ENCODE assay signal across 23 cellular contexts in genomic region chr6:134078166-134078565, GRCh38. TPM values are rescaled to one million over a fixed set of nuclear protein-coding genes. Genes with fewer than 3 reads are reported as not detected.
DNase-seq lines count a peak whose midpoint lies in the region; ATAC-seq, FAIRE-seq and TF ChIP-seq lines count a peak whose summit lies in the region.
"Had no signal": no experiment of that assay in that cellular context is flagged by ENCODE, and none has a peak within 500 bp of the region (broad histone marks: within the 10 kb centered on the region; RNA-seq: fewer than 3 reads in every experiment).

No MANE protein-coding gene starts in this region.

- peaks cover 0 to 13% of the 10 kb centered on the region in 2 experiments; a peak in 4 of 5 replicates for H3K4me1 ChIP-seq in K562 (replicated peaks in 1 of 2; ENCODE audit: control insufficient read depth in 2 of 2, insufficient read depth in 2 of 2, low read length in 2 of 2)
- H3K4me1 ChIP-seq in liver (ENCODE audit: control insufficient read depth in 4 of 4, insufficient read depth in 4 of 4, low read length in 3 of 4): no peaks in the 10 kb centered on the region
- H3K4me1 ChIP-seq in trophoblast cell (ENCODE audit: control insufficient read depth in 1 of 2, insufficient read depth in 2 of 2, low read length in 2 of 2): peaks cover 0 to 5% of the 10 kb centered on the region in 2 experiments
- H3K4me1 ChIP-seq in upper lobe of right lung: no peaks in the 10 kb centered on the region
- H3K4me1 ChIP-seq: A549 had no signal

- DNase-seq in K562 (ENCODE audit: extremely low read depth in 1 of 4, low spot score in 3 of 4): no peak
- DNase-seq in trophoblast cell: no peak
- no peak for DNase-seq in type B pancreatic cell (ENCODE audit: extremely low spot score, unreplicated experiment)
- DNase-seq in upper lobe of right lung: no peak
- DNase-seq: AML-193; Caco-2; Calu3; CD4-positive, alpha-beta T cell; CD8-positive, alpha-beta T cell; DMS79 treated with DMSO at 0.1 percent for 48 hours; GF-D8 had no signal

- TF ChIP-seq POLR2A in K562 (conservative IDR thresholded peaks at IDR 0.05): no peak

- ATAC-seq in K562 (no peak), HG03175 (IDR thresholded peaks at IDR 0.05; ENCODE audit: unreplicated experiment) (no peak), upper lobe of right lung (no peak), GM19455 (IDR thresholded peaks at IDR 0.05; ENCODE audit: unreplicated experiment) (no peak)
- ATAC-seq: A549; CD8-positive, alpha-beta T cell had no signal

- peak overlapping the region; percentile 42 for H2BK120ac ChIP-seq in trophoblast cell (ENCODE audit: insufficient read depth, low read length, poor library complexity)

- in situ Hi-C loops in K562 (cut with MboI): loop anchor here (25.0 kb wide), 2 partner anchors 916 to 1566 kb away; partner anchors contain the start of gene STX7

- no peak overlapping the region for H3K23ac ChIP-seq in trophoblast cell (ENCODE audit: low read length)

- H3K79me2 ChIP-seq in K562 (ENCODE audit: control insufficient read depth, insufficient read depth, low read length): no peaks in the 10 kb centered on the region
- no peaks in the 10 kb centered on the region for H3K79me2 ChIP-seq in trophoblast cell (ENCODE audit: control insufficient read depth, insufficient read depth, low read length, poor library complexity)

- peaks cover 3% of the 10 kb centered on the region for H3K79me1 ChIP-seq in trophoblast cell (ENCODE audit: low read length)

- no peak overlapping the region for H2AK5ac ChIP-seq in trophoblast cell (ENCODE audit: low read length)

- peak overlapping the region; percentile 21 for H4K8ac ChIP-seq in trophoblast cell (ENCODE audit: low read depth, low read length)

- H3K18ac ChIP-seq in trophoblast cell (ENCODE audit: low read length): no peak overlapping the region

- TF ChIP-seq EP300 in K562 (IDR thresholded peaks at IDR 0.05; ENCODE audit: low read length): no peak

- WGBS in K562 (ENCODE audit: insufficient coverage, low coverage, missing lambda C conversion rate): 15% methylated on average over 1 of the region's 1 CpG
- WGBS in liver: 53% methylated on average over 1 of the region's 1 CpG
- WGBS in trophoblast cell (ENCODE audit: extremely low coverage, insufficient coverage, insufficient read length): no CpG with 5 or more reads among the region's 1 CpG

- no peak overlapping the region for H3K14ac ChIP-seq in trophoblast cell (ENCODE audit: low read length)

- H2BK12ac ChIP-seq in trophoblast cell (ENCODE audit: low read length): no peak overlapping the region

- H3K36me3 Mint-ChIP-seq in type B pancreatic cell: peaks cover 4% of the 10 kb centered on the region
- H3K36me3 Mint-ChIP-seq: CD8-positive, alpha-beta T cell had no signal

- H3K9me3 ChIP-seq in K562 (replicated peaks; ENCODE audit: control insufficient read depth, insufficient read depth, low read depth, low read length): peaks cover 2% of the 10 kb centered on the region; the same call in 1 of the 2 replicates
- no peaks in the 10 kb centered on the region for H3K9me3 ChIP-seq in liver (ENCODE audit: control insufficient read depth in 4 of 4, low read length in 3 of 4)
- H3K9me3 ChIP-seq in trophoblast cell (ENCODE audit: insufficient read depth, low read depth, low read length): no peaks in the 10 kb centered on the region
- H3K9me3 ChIP-seq in upper lobe of right lung: no peaks in the 10 kb centered on the region
- H3K9me3 ChIP-seq: A549, Caco-2 had no signal

- H4K20me1 ChIP-seq in K562 (replicated peaks; ENCODE audit: control insufficient read depth, insufficient read depth, low read length): no peaks in the 10 kb centered on the region
- H4K20me1 ChIP-seq: BLaER1 treated with 17β-estradiol and CSF1 and Interleukin-3, amounts not matched to agents 10 nM and 100 nM had no signal

- intact Hi-C loops in K562 (cut with micrococcal nuclease): loop anchor here (5.0 kb wide), 1 partner anchor 156 kb away; no protein-coding TSS in a partner anchor
- intact Hi-C loops in upper lobe of right lung (cut with DNase I): no loop called here

- peak overlapping the region; percentile 35 for H4K91ac ChIP-seq in trophoblast cell (ENCODE audit: low read depth, low read length)

- H3K4me2 ChIP-seq in K562 (ENCODE audit: insufficient read depth, low read length): no peak overlapping the region
- no peak overlapping the region for H3K4me2 ChIP-seq in trophoblast cell (ENCODE audit: low read length)
- H3K4me2 ChIP-seq: A549 had no signal

- H3K27me3 Mint-ChIP-seq in type B pancreatic cell: no peaks in the 10 kb centered on the region
- H3K27me3 Mint-ChIP-seq: B cell; CD4-positive, alpha-beta T cell had no signal

- H3K4me3 ChIP-seq in K562: no peak overlapping the region
- H3K4me3 ChIP-seq in liver (ENCODE audit: low read depth in 1 of 3, low read length in 3 of 3): no peak overlapping the region
- H3K4me3 ChIP-seq in trophoblast cell (ENCODE audit: low read depth, low read length): no peak overlapping the region
- no peak overlapping the region for H3K4me3 ChIP-seq in upper lobe of right lung
- H3K4me3 ChIP-seq: A549; BLaER1 treated with 17β-estradiol and CSF1 and Interleukin-3, amounts not matched to agents 10 nM and 100 nM had no signal

- 0 out of 2 replicates have a peak overlapping the region, but pooled peaks have one; percentile 1 for H2AFZ ChIP-seq in K562 (ENCODE audit: low read depth, low read length)
- no peak overlapping the region for H2AFZ ChIP-seq in trophoblast cell (ENCODE audit: insufficient read depth, low read length, poor library complexity)

- no peak for TF ChIP-seq RAD21 in K562 (CRISPR knock-in tag; conservative IDR thresholded peaks at IDR 0.05 in 1 of 2, IDR thresholded peaks at IDR 0.05 in 1 of 2)
- no peak for TF ChIP-seq RAD21 in liver (IDR thresholded peaks at IDR 0.05)

- no peaks in the 10 kb centered on the region for H3K9me1 ChIP-seq in K562 (ENCODE audit: control insufficient read depth, insufficient read depth, low read length)

- FAIRE-seq in K562 (lab: Jason Lieb, UNC): no peak
- FAIRE-seq: A549, D721Med, G401.6, GM12891, GM19239 had no signal

- no peak overlapping the region for H3K9ac ChIP-seq in K562 (ENCODE audit: insufficient read depth in 1 of 2, low read depth in 2 of 2, low read length in 2 of 2)
- H3K9ac ChIP-seq in liver (ENCODE audit: low read depth in 1 of 2, low read length in 2 of 2): no peak overlapping the region
- H3K9ac ChIP-seq in trophoblast cell (ENCODE audit: low read length): no peak overlapping the region
- H3K9ac ChIP-seq: BLaER1 treated with 17β-estradiol and CSF1 and Interleukin-3, amounts not matched to agents 10 nM and 100 nM had no signal

- H3K4me1 Mint-ChIP-seq in type B pancreatic cell (ENCODE audit: unreplicated experiment): peaks cover 11% of the 10 kb centered on the region

- no peak overlapping the region for H3K4me3 Mint-ChIP-seq in type B pancreatic cell
- H3K4me3 Mint-ChIP-seq: B cell; CD4-positive, alpha-beta T cell; CD8-positive, alpha-beta T cell had no signal

- H3K9me3 Mint-ChIP-seq in type B pancreatic cell: peaks cover 17% of the 10 kb centered on the region
- H3K9me3 Mint-ChIP-seq: CD4-positive, alpha-beta T cell; CD8-positive, alpha-beta T cell had no signal

- no peak overlapping the region for H4K12ac ChIP-seq in trophoblast cell (ENCODE audit: low read depth, low read length)

- BruUV-seq in K562 (replicated peaks; lab: Mats Ljungman, UMichigan): no TSS peak

- H3K27ac ChIP-seq in K562 (ENCODE audit: extremely low read depth, low read depth, low read length) (no peak overlapping the region), liver (ENCODE audit: low read depth in 1 of 2, low read length in 2 of 2) (no peak overlapping the region), trophoblast cell (ENCODE audit: low read depth, low read length) (peak overlapping the region; percentile 32), upper lobe of right lung (no peak overlapping the region)
- H3K27ac ChIP-seq: 22Rv1; A549; BLaER1 treated with 17β-estradiol and CSF1 and Interleukin-3, amounts not matched to agents 10 nM and 100 nM; C4-2B had no signal

- H3K27ac Mint-ChIP-seq in type B pancreatic cell: peak overlapping the region; percentile 7
- H3K27ac Mint-ChIP-seq: B cell; CD4-positive, alpha-beta T cell; CD8-positive, alpha-beta T cell had no signal

- H3K36me3 ChIP-seq in K562 (ENCODE audit: control insufficient read depth, insufficient read depth, low read length): no peaks in the 10 kb centered on the region
- no peaks in the 10 kb centered on the region for H3K36me3 ChIP-seq in liver (ENCODE audit: control insufficient read depth in 4 of 4, insufficient read depth in 3 of 4, low read depth in 1 of 4, low read length in 3 of 4)
- H3K36me3 ChIP-seq in trophoblast cell (ENCODE audit: control insufficient read depth in 1 of 2, insufficient read depth in 2 of 2, low read length in 2 of 2): no peaks in the 10 kb centered on the region
- no peaks in the 10 kb centered on the region for H3K36me3 ChIP-seq in upper lobe of right lung
- H3K36me3 ChIP-seq: BLaER1 treated with 17β-estradiol and CSF1 and Interleukin-3, amounts not matched to agents 10 nM and 100 nM had no signal

- no peak overlapping the region for H3K4ac ChIP-seq in trophoblast cell (ENCODE audit: low read depth, low read length)

- CTCF ChIA-PET in K562 (lab: Yijun Ruan, JAX; ENCODE audit: low intra/inter-chr PET ratio): no interaction called here

- no peak overlapping the region for H2BK5ac ChIP-seq in trophoblast cell (ENCODE audit: low read depth, low read length, poor library complexity)

- no peak for TF ChIP-seq CTCF in K562 (IDR thresholded peaks at IDR 0.05 in 2 of 3, conservative IDR thresholded peaks at IDR 0.05 in 1 of 3; ENCODE audit: insufficient read depth in 2 of 3, low read depth in 1 of 3, low read length in 3 of 3)
- TF ChIP-seq CTCF in liver (IDR thresholded peaks at IDR 0.05; ENCODE audit: low read depth, low read length, missing input control): no peak
- TF ChIP-seq CTCF in type B pancreatic cell (conservative IDR thresholded peaks at IDR 0.05): no peak
- TF ChIP-seq CTCF in upper lobe of right lung (IDR thresholded peaks at IDR 0.05): no peak

- H3K27me3 ChIP-seq in K562 (ENCODE audit: control insufficient read depth in 2 of 2, insufficient read depth in 2 of 2, low read length in 2 of 2): no peaks in the 10 kb centered on the region
- H3K27me3 ChIP-seq in liver (ENCODE audit: control insufficient read depth in 4 of 4, insufficient read depth in 4 of 4, low read length in 3 of 4): no peaks in the 10 kb centered on the region
- no peaks in the 10 kb centered on the region for H3K27me3 ChIP-seq in trophoblast cell (ENCODE audit: insufficient read depth, low read length)
- H3K27me3 ChIP-seq in upper lobe of right lung: no peaks in the 10 kb centered on the region
- H3K27me3 ChIP-seq: BLaER1 treated with 17β-estradiol and CSF1 and Interleukin-3, amounts not matched to agents 10 nM and 100 nM had no signal

- POLR2A ChIA-PET in K562 (lab: Yijun Ruan, JAX): no interaction called here

RNA-seq across cellular contexts. Expression of gene SLC2A12, which starts 25.7 kb away (rescaled TPM):
- total RNA-seq in K562 (2011; cell fraction: chromatin; rRNA removed; ENCODE audit: low replicate concordance): 3.6 TPM in 2 replicates
- total RNA-seq in K562 (2011; cell fraction: nucleolus; rRNA removed): 2.8 and 3.2 TPM in 2 replicates
- total RNA-seq in K562 (2011; cell fraction: nucleoplasm; rRNA removed): 3.3 and 4.0 TPM in 2 replicates
- total RNA-seq in K562 (2014; rRNA removed): 0.29 and 0.54 TPM in 2 replicates
- total RNA-seq in K562 (2014; rRNA removed; fragmentation: Illumina TruSeq; extraction: Trizol): 0.65 and 1.1 TPM in 2 replicates
- 0.47 and 0.57 TPM in 2 replicates for total RNA-seq in K562 (2015; rRNA removed; fragmentation: Illumina TruSeq; extraction: Trizol)
- 0.44 and 0.56 TPM in 2 replicates for total RNA-seq in K562 (2021)
- 0.35 and 2.7 TPM in 2 replicates for polyA plus RNA-seq in K562 (2011; rRNA removed)
- 0.16 and 0.81 TPM in 2 replicates for polyA plus RNA-seq in K562 (2011; cell fraction: cytosol; rRNA removed)
- polyA plus RNA-seq in K562 (2011; cell fraction: nucleus; rRNA removed): 0.28 and 1.4 TPM in 2 replicates
- polyA plus RNA-seq in K562 (2012): 0.59 and 0.66 TPM in 2 replicates
- polyA plus RNA-seq in K562 (2014; fragmentation: Illumina TruSeq; extraction: Trizol): 0.54 and 0.97 TPM in 2 replicates
- under 1 TPM; 0.10 to 0.14 TPM for polyA plus RNA-seq in K562 (2014; fragmentation: Nextera tagmentation; extraction: Ambion mirVana)
- 0.42 and 0.58 TPM in 2 replicates for polyA plus RNA-seq in K562 (2014; rRNA removed)
- 0.54 and 3.7 TPM in 2 replicates for polyA minus RNA-seq in K562 (2011; rRNA and poly(A)+ RNA removed)
- polyA minus RNA-seq in K562 (2011; cell fraction: cytosol; rRNA and poly(A)+ RNA removed): 0.36 and 0.95 TPM in 2 replicates
- 0.44 and 1.9 TPM in 2 replicates for polyA minus RNA-seq in K562 (2011; cell fraction: nucleus; rRNA and poly(A)+ RNA removed)
- 1 to 10 TPM; 2.2 TPM for total RNA-seq in liver
- under 1 TPM; 0.36 to 0.42 TPM for polyA plus RNA-seq in liver
- polyA plus RNA-seq in trophoblast cell (2013): 17.4 and 17.5 TPM in 2 replicates
- 2.7 and 5.5 TPM in 2 replicates for total RNA-seq in type B pancreatic cell (ENCODE audit: low replicate concordance)
- 4.3 TPM for total RNA-seq in upper lobe of right lung
- total RNA-seq: Caco-2; CD4-positive, alpha-beta T cell; CD8-positive, alpha-beta T cell had no signal
